Comparison of ENCODE assay signal across 14 cellular contexts in the genomic region with DNA sequence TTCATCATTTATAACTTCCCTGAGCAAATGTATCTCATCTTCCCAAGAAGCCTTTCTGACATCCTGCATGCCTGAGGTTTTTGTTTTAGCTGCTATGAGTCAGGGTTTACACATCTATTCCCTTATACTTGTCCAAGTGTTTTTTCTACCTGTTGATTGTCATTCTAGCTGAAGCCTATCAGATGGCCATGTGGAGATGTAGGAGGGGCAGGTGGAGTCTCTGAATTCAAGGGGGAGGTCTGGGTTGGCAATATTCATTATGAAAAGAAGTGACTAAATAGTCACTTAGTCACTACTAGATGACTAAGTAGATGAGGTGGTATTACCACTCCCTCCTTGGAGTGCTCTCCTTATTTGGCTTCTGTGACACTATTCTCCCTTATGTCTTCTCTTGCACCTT. TPM values are rescaled to one million over a fixed set of nuclear protein-coding genes. Genes with fewer than 3 reads are reported as not detected.
DNase-seq lines count a peak whose midpoint lies in the region; ATAC-seq and TF ChIP-seq lines count a peak whose summit lies in the region.
"Had no signal": no experiment of that assay in that cellular context is flagged by ENCODE, and none has a peak within 500 bp of the region (broad histone marks: within the 10 kb centered on the region; RNA-seq: fewer than 3 reads in every experiment).

No MANE protein-coding gene starts in this region.

- no peaks in the 10 kb centered on the region for H3K9me3 ChIP-seq in mucosa of descending colon

- no peaks in the 10 kb centered on the region for H3K36me3 ChIP-seq in mucosa of descending colon (ENCODE audit: low read depth)

- DNase-seq in activated T-cell treated with anti-CD3 and anti-CD28 coated beads for 24 hours (ENCODE audit: low read depth): peak; percentile 13
- no peak for DNase-seq in activated T-cell treated with anti-CD3 and anti-CD28 coated beads, Interleukin-2, amount 50 U/mL, for 1 hour
- peak; percentile 89 for DNase-seq in NCI-H226
- DNase-seq in stimulated activated CD4-positive, alpha-beta T cell treated with anti-CD3 and anti-CD28 coated beads, Interleukin-15, amount 100 ng/mL, for 48 hours (ENCODE audit: low read depth in 2 of 2): peak; percentile 2 to 13
- no peak for DNase-seq in mucosa of descending colon
- DNase-seq in central memory CD4-positive, alpha-beta T cell: no peak
- DNase-seq: activated CD4-positive, alpha-beta T cell treated with anti-CD3 and anti-CD28 coated beads for 4 hours; Kasumi-1; NCI-H446 treated with DMSO at 0.1 percent for 48 hours had no signal

- no peaks in the 10 kb centered on the region for H3K4me1 ChIP-seq in mucosa of descending colon (ENCODE audit: low read depth)

- ATAC-seq in esophagus mucosa (peak; percentile 98), mucosa of descending colon (no peak), HG03469 (IDR thresholded peaks at IDR 0.05; ENCODE audit: unreplicated experiment) (no peak)
- ATAC-seq: GM23338 had no signal

- no peak for TF ChIP-seq CTCF in mucosa of descending colon (IDR thresholded peaks at IDR 0.05)

- intact Hi-C loops in mucosa of descending colon (cut with DNase I, micrococcal nuclease): no loop called here

- H3K4me3 ChIP-seq in mucosa of descending colon: no peak overlapping the region
- H3K4me3 ChIP-seq: GM23338 had no signal

RNA-seq across cellular contexts. Expression of a gene that starts 52.4 kb away (rescaled TPM):
- not detected for total RNA-seq in esophagus mucosa
- total RNA-seq in mucosa of descending colon: 1 to 10 TPM in 1 of 3 donors, under 1 TPM in 1, not detected in 1; 0.22 to 1.1 TPM
- total RNA-seq: GM23338, pulmonary artery endothelial cell, SK-MEL-5 had no signal

Comparison
In these comparisons a context has a peak if more than half of its experiments do, and no peak if none do; other contexts are left out.
1. DNase-seq: peak in activated T-cell treated with anti-CD3 and anti-CD28 coated beads for 24 hours (single experiment), NCI-H226 (single experiment) and stimulated activated CD4-positive, alpha-beta T cell treated with anti-CD3 and anti-CD28 coated beads, Interleukin-15, amount 100 ng/mL, for 48 hours (2 of 2); none in activated T-cell treated with anti-CD3 and anti-CD28 coated beads, Interleukin-2, amount 50 U/mL, for 1 hour (single experiment), mucosa of descending colon (0 of 3) and central memory CD4-positive, alpha-beta T cell (single experiment).